8 cellular contexts compared by ENCODE assay signal in the genomic region with DNA sequence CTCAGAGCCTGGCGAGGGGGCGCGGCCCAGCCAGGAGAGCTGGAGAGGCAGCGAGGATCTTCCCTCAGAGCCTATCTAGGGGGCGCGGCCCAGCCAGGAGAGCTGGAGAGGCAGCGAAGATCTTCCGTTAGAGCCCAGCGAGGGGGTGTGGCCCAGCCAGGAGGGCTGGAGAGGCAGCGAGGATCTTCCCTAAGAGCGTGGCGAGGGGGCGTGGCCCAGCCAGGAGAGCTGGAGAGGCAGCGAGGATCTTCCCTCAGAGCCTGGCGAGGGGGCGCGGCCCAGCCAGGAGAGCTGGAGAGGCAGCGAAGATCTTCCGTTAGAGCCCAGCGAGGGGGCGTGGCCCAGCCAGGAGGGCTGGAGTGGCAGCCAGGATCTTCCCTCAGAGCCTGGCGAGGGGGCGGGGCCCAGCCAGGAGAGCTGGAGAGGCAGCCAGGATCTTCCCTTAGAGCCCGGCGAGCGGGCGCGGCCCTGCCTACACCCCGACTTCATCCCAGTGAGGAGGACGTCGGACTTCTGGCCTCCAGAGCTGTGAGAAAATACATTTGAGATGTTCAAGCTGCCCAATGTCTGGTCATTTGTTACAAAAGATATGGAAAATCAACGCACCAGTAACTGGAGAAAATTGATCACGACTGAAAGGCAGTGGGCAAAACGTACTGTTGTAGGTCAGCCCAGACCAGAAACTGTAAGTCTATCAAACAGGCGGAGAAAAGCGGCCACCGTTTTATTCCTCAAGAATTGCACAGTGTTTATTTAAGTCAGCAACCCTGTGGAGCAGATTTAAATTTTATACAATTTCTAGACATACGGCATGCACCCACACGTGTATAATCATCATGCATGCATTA.
DNase-seq lines count a peak whose midpoint lies in the region; ATAC-seq, FAIRE-seq and TF ChIP-seq lines count a peak whose summit lies in the region.

No MANE protein-coding gene starts in this region.

- H3K4me3 ChIP-seq in GM06990 (replicated peaks; ENCODE audit: low read depth, low read length): peak overlapping the region; percentile 73
- no peak overlapping the region for H3K4me3 ChIP-seq in KMS-11 (IDR thresholded peaks at IDR 0.05; ENCODE audit: insufficient read depth, low read depth, low read length)
- peak overlapping the region; percentile 38 for H3K4me3 ChIP-seq in SJSA1
- peak overlapping the region; percentile 47 for H3K4me3 ChIP-seq in GM12878

- POLR2A ChIA-PET in GM12878 (lab: Charles Lee): no interaction called here

- intact Hi-C loops in GM12878 (cut with micrococcal nuclease; ENCODE audit: unreplicated experiment): no loop called here

- H3K27ac ChIP-seq in KMS-11: no peak overlapping the region
- H3K27ac ChIP-seq in SJSA1: no peak overlapping the region
- H3K27ac ChIP-seq in GM12878 (ENCODE audit: control insufficient read depth, insufficient read depth): no peak overlapping the region

- TF ChIP-seq CTCF in GM06990 (IDR thresholded peaks at IDR 0.05; ENCODE audit: insufficient read depth, low read length, poor library complexity, severe bottlenecking): no peak
- no peak for TF ChIP-seq CTCF in KMS-11 (conservative IDR thresholded peaks at IDR 0.05; ENCODE audit: low read depth, low read length)
- no peak for TF ChIP-seq CTCF in GM12878 (IDR thresholded peaks at IDR 0.05 in 2 of 3, conservative IDR thresholded peaks at IDR 0.05 in 1 of 3; ENCODE audit: control insufficient read depth in 2 of 3, extremely low read depth in 1 of 3, insufficient read depth in 1 of 3, low read depth in 3 of 3, low read length in 3 of 3)

- 29% methylated on average over 39 of the region's 39 CpGs for WGBS in GM12878 (ENCODE audit: insufficient coverage, insufficient replicate concordance, low lambda C conversion rate, missing lambda C conversion rate)

- H3K9me3 ChIP-seq in SJSA1 (replicated peaks) (no peaks in the 10 kb centered on the region), GM12878 (replicated peaks; ENCODE audit: control insufficient read depth, insufficient read depth, low read length) (no peaks in the 10 kb centered on the region)

- FAIRE-seq in GM12878 (lab: Jason Lieb, UNC): peak; percentile 99

- no peak for TF ChIP-seq POLR2A in GM12878 (IDR thresholded peaks at IDR 0.05; ENCODE audit: low read depth, low read length)
- no peak for TF ChIP-seq POLR2A in GM18505 (IDR thresholded peaks at IDR 0.05; ENCODE audit: borderline replicate concordance, extremely low read depth, insufficient read depth, insufficient read length)

- CTCF ChIA-PET in GM12878 (lab: Yijun Ruan, JAX): interaction anchor here (0.7 kb wide), 1 partner anchor 26 kb away, joined by 5 read pairs; no protein-coding TSS in a partner anchor

- SMC1A ChIA-PET in GM12878 (lab: Charles Lee; ENCODE audit: uncharacterized antibody, unreplicated experiment): no interaction called here

- H4K20me1 ChIP-seq in KMS-11 (ENCODE audit: insufficient read depth) (no peaks in the 10 kb centered on the region), GM12878 (ENCODE audit: control insufficient read depth, insufficient read depth) (no peaks in the 10 kb centered on the region)

- H2AFZ ChIP-seq in KMS-11 (ENCODE audit: low read depth) (peak overlapping the region; percentile 66; the same call in 1 of the 2 replicates), GM12878 (ENCODE audit: control insufficient read depth, low read depth, low read length) (peak overlapping the region; percentile 87)

- DNase-seq in GM06990 (ENCODE audit: extremely low read depth, insufficient read length): peak; percentile 75
- DNase-seq in SJSA1 (ENCODE audit: low read depth in 1 of 2, low spot score in 2 of 2): peak; percentile 98 to 100
- DNase-seq in GM12878 (ENCODE audit: low read depth, low spot score): no peak
- peak; percentile 42 to 59 for DNase-seq in hippocampal formation (lab: John Stamatoyannopoulos, UW)
- peak; percentile 4 for DNase-seq in pulmonary artery endothelial cell (ENCODE audit: low read depth, low spot score)
- no peak for DNase-seq in AML-193 (lab: John Stamatoyannopoulos, UW)

- RAD21 ChIA-PET in GM12878 (lab: Charles Lee; ENCODE audit: unreplicated experiment): no interaction called here

- H3K4me1 ChIP-seq in KMS-11 (ENCODE audit: low read depth, poor library complexity, severe bottlenecking) (no peaks in the 10 kb centered on the region), SJSA1 (replicated peaks) (peaks cover 9% of the 10 kb centered on the region), GM12878 (ENCODE audit: control insufficient read depth, insufficient read depth, low read length) (peaks cover 4% of the 10 kb centered on the region)

- H3K27me3 ChIP-seq in GM06990 (replicated peaks; ENCODE audit: control insufficient read depth, insufficient read depth, low read length) (no peaks in the 10 kb centered on the region), KMS-11 (ENCODE audit: insufficient read depth, low read depth) (no peaks in the 10 kb centered on the region), SJSA1 (replicated peaks) (no peaks in the 10 kb centered on the region), GM12878 (replicated peaks in 1 of 2; ENCODE audit: control insufficient read depth in 2 of 2, insufficient read depth in 2 of 2, low read length in 1 of 2) (no peaks in the 10 kb centered on the region; a peak in 1 of 4 replicates)

- BruUV-seq in GM12878 (replicated peaks; lab: Mats Ljungman, UMichigan): no TSS peak

- peak; percentile 31; the same call in 2 of the 3 replicates for ATAC-seq in GM12878
- no peak for ATAC-seq in GM18505 (IDR thresholded peaks at IDR 0.05; ENCODE audit: unreplicated experiment)

- no peak for TF ChIP-seq EP300 in GM12878 (IDR thresholded peaks at IDR 0.05; ENCODE audit: borderline replicate concordance in 1 of 2, control insufficient read depth in 1 of 2, low read depth in 2 of 2, low read length in 2 of 2)

- in situ Hi-C loops in GM12878 (cut with MboI): no loop called here

- H3K4me2 ChIP-seq in KMS-11: peak overlapping the region; percentile 25; the same call in 1 of the 2 replicates
- H3K4me2 ChIP-seq in GM12878 (ENCODE audit: control insufficient read depth, insufficient read depth): peak overlapping the region; percentile 95

- no peak for TF ChIP-seq RAD21 in GM12878 (IDR thresholded peaks at IDR 0.05; ENCODE audit: insufficient read depth, low read depth, low read length)

- H3K79me2 ChIP-seq in KMS-11 (ENCODE audit: insufficient read depth, low read depth) (no peaks in the 10 kb centered on the region), GM12878 (ENCODE audit: control insufficient read depth, insufficient read depth, low read length) (no peaks in the 10 kb centered on the region)

- H3K9ac ChIP-seq in KMS-11: no peak overlapping the region
- H3K9ac ChIP-seq in GM12878 (ENCODE audit: control insufficient read depth, insufficient read depth, low read length): no peak overlapping the region

- H3K36me3 ChIP-seq in GM06990 (ENCODE audit: control insufficient read depth, insufficient read depth, low read length) (no peaks in the 10 kb centered on the region), KMS-11 (ENCODE audit: insufficient read depth) (no peaks in the 10 kb centered on the region), SJSA1 (no peaks in the 10 kb centered on the region), GM12878 (ENCODE audit: control insufficient read depth in 2 of 2, insufficient read depth in 2 of 2, low read length in 1 of 2) (no peaks in the 10 kb centered on the region; a peak in 1 of 4 replicates)

TF ChIP-seq in GM12878, 131 proteins besides CTCF, POLR2A, EP300 and RAD21 (continues in another document):
- TF ChIP-seq ATF3 (IDR thresholded peaks at IDR 0.05; ENCODE audit: borderline replicate concordance, extremely low read depth, low read depth, low read length) (no peak), SP1 (IDR thresholded peaks at IDR 0.05; ENCODE audit: low read depth, low read length) (no peak), NRF1 (conservative IDR thresholded peaks at IDR 0.05; ENCODE audit: low read depth, low read length) (no peak), ASH2L (IDR thresholded peaks at IDR 0.05; ENCODE audit: borderline replicate concordance, low read depth) (no peak), SIX5 (IDR thresholded peaks at IDR 0.05; ENCODE audit: low read depth, low read length, severe bottlenecking) (no peak), PAX8 (IDR thresholded peaks at IDR 0.05) (no peak), PAX5 (IDR thresholded peaks at IDR 0.05; ENCODE audit: borderline replicate concordance, low read depth, low read length) (no peak), ZNF217 (IDR thresholded peaks at IDR 0.05) (no peak), CEBPB (IDR thresholded peaks at IDR 0.05; ENCODE audit: borderline replicate concordance in 1 of 2, low read depth in 2 of 2, low read length in 2 of 2) (no peak), POLR2AphosphoS2 (IDR thresholded peaks at IDR 0.05; ENCODE audit: low read depth, low read length) (no peak), EGR1 (IDR thresholded peaks at IDR 0.05; ENCODE audit: borderline replicate concordance in 1 of 2, low read depth in 2 of 2, low read length in 2 of 2) (no peak), RB1 (IDR thresholded peaks at IDR 0.05; ENCODE audit: borderline replicate concordance) (no peak), KLF5 (IDR thresholded peaks at IDR 0.05; ENCODE audit: partially characterized antibody) (no peak)

Comparison
In these comparisons a context has a peak if more than half of its experiments do, and no peak if none do; other contexts are left out.
1. DNase-seq: peak in GM06990 (single experiment), SJSA1 (2 of 2), hippocampal formation (2 of 2) and pulmonary artery endothelial cell (single experiment); none in GM12878 (single experiment) and AML-193 (0 of 2).